ENCODE assay signal across 1 cellular context in the genomic region with DNA sequence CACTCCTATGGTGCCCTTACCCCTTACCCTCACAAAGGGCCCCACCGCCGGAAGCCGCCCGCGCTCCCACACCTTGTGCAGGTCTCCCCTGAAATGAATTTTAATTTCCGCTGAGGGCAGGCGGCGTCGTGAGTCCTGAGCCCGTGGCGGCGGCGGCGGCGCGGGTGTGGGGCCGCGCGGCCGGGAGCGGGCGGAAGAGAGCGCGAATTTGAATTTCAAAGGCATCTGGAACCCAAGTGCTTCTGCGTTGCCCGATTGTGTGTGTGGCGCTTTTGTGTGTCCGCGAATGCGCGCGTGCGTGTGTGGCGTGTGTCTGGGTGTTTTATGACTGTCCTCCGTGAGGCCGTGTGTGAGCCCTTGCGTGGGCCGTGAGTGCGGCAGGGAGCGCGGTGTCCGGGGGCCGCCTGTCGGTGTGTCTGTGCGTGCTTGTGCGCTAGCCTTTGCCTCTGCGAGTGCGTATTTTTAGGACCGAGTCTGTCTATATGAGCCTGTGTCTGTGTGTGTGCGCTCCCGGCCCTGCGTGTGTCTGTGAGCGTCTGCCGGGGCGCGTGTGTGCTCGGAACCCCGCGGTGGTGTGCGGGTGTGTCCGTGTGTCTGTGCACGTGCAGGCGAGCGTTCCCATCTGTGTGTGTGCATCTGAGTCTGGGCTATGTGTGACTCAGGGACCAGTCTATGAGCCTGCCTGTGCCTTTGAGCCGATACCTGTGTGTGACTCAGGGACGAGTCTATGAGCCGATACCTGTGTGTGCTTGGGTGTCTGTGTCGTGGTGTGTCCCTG.
A peak's percentile ranks its signal among the peaks of the same experiment; 100 is the strongest.
TF ChIP-seq lines count a peak whose summit lies in the region.

No MANE protein-coding gene starts in this region.

TF ChIP-seq in WTC11, 78 proteins besides CTCF, POLR2A, EP300 and RAD21 (continued from another document):
- TF ChIP-seq ZNF219 (CRISPR knock-in tag; IDR thresholded peaks at IDR 0.05; ENCODE audit: borderline replicate concordance): 0 out of 2 replicates have a peak, but pooled peaks have one; percentile 58
- TF ChIP-seq, protein P1, sequence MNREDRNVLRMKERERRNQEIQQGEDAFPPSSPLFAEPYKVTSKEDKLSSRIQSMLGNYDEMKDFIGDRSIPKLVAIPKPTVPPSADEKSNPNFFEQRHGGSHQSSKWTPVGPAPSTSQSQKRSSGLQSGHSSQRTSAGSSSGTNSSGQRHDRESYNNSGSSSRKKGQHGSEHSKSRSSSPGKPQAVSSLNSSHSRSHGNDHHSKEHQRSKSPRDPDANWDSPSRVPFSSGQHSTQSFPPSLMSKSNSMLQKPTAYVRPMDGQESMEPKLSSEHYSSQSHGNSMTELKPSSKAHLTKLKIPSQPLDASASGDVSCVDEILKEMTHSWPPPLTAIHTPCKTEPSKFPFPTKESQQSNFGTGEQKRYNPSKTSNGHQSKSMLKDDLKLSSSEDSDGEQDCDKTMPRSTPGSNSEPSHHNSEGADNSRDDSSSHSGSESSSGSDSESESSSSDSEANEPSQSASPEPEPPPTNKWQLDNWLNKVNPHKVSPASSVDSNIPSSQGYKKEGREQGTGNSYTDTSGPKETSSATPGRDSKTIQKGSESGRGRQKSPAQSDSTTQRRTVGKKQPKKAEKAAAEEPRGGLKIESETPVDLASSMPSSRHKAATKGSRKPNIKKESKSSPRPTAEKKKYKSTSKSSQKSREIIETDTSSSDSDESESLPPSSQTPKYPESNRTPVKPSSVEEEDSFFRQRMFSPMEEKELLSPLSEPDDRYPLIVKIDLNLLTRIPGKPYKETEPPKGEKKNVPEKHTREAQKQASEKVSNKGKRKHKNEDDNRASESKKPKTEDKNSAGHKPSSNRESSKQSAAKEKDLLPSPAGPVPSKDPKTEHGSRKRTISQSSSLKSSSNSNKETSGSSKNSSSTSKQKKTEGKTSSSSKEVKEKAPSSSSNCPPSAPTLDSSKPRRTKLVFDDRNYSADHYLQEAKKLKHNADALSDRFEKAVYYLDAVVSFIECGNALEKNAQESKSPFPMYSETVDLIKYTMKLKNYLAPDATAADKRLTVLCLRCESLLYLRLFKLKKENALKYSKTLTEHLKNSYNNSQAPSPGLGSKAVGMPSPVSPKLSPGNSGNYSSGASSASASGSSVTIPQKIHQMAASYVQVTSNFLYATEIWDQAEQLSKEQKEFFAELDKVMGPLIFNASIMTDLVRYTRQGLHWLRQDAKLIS (CRISPR knock-in tag; IDR thresholded peaks at IDR 0.05; ENCODE audit: borderline replicate concordance): no peak
- no peak for TF ChIP-seq PRRX2 (CRISPR knock-in tag; IDR thresholded peaks at IDR 0.05)
- TF ChIP-seq, protein P2, sequence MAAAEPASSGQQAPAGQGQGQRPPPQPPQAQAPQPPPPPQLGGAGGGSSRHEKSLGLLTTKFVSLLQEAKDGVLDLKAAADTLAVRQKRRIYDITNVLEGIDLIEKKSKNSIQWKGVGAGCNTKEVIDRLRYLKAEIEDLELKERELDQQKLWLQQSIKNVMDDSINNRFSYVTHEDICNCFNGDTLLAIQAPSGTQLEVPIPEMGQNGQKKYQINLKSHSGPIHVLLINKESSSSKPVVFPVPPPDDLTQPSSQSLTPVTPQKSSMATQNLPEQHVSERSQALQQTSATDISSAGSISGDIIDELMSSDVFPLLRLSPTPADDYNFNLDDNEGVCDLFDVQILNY (CRISPR knock-in tag; IDR thresholded peaks at IDR 0.05): no peak
- TF ChIP-seq CREB1 (CRISPR knock-in tag; IDR thresholded peaks at IDR 0.05): no peak
- TF ChIP-seq, protein P3, sequence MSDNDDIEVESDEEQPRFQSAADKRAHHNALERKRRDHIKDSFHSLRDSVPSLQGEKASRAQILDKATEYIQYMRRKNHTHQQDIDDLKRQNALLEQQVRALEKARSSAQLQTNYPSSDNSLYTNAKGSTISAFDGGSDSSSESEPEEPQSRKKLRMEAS (CRISPR knock-in tag; IDR thresholded peaks at IDR 0.05): peak; percentile 35; the same call in 1 of the 2 replicates
